1 cellular context compared by ENCODE assay signal in genomic region chr10:3936422-3937040, GRCh38.
TF ChIP-seq lines count a peak whose summit lies in the region.

No MANE protein-coding gene starts in this region.

TF ChIP-seq in GM23338, 12 proteins besides CTCF, POLR2A, EP300 and RAD21 (continued from another document):
- TF ChIP-seq ZNF462 (CRISPR knock-in tag; IDR thresholded peaks at IDR 0.05) (no peak), CREB1 (CRISPR knock-in tag; IDR thresholded peaks at IDR 0.05; ENCODE audit: low read depth) (no peak), STAT1 (IDR thresholded peaks at IDR 0.05; ENCODE audit: unreplicated experiment) (no peak), ETS1 (IDR thresholded peaks at IDR 0.05) (no peak), ZNF331 (CRISPR knock-in tag; IDR thresholded peaks at IDR 0.05; ENCODE audit: low read depth) (no peak), JUNB (IDR thresholded peaks at IDR 0.05; ENCODE audit: unreplicated experiment) (no peak), EZH2 (IDR thresholded peaks at IDR 0.05; ENCODE audit: low read depth, unreplicated experiment) (no peak)
